1 cellular context compared by ENCODE assay signal in the genomic region with DNA sequence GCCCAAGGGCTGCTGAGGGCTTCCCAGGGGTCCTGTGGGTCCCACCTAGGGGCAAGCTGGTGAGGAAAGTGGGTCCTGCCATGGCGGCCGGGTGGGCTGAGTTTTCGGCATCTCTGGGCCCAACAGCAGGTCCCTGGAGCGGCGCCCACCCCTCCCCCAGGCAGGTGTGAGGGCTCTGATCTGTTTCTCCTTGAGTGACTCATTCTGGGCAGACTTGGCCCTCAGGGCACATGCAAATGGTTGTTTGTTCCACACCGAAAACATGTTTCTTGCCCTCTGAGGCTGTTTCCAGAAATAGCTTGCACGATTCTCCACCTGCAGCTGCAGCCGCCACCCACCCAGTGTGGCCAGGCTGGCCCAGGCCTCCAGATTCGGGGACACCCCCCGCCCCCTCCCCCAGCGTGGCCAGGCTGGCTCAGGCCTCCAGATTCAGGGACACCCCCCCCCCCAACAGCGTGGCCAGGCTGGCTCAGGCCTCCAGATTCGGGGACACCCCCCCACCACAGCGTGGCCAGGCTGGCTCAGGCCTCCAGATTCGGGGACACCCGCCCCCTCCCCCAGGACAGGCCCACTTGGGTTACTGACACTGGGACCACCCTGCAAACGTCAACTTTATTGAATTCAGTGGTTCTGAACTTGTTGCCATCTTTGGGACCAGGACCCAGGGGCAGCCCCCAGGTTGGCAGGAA.
TF ChIP-seq lines count a peak whose summit lies in the region.

No MANE protein-coding gene starts in this region.

TF ChIP-seq in GM12878, 131 proteins besides CTCF, POLR2A, EP300 and RAD21:
- TF ChIP-seq, protein P1, sequence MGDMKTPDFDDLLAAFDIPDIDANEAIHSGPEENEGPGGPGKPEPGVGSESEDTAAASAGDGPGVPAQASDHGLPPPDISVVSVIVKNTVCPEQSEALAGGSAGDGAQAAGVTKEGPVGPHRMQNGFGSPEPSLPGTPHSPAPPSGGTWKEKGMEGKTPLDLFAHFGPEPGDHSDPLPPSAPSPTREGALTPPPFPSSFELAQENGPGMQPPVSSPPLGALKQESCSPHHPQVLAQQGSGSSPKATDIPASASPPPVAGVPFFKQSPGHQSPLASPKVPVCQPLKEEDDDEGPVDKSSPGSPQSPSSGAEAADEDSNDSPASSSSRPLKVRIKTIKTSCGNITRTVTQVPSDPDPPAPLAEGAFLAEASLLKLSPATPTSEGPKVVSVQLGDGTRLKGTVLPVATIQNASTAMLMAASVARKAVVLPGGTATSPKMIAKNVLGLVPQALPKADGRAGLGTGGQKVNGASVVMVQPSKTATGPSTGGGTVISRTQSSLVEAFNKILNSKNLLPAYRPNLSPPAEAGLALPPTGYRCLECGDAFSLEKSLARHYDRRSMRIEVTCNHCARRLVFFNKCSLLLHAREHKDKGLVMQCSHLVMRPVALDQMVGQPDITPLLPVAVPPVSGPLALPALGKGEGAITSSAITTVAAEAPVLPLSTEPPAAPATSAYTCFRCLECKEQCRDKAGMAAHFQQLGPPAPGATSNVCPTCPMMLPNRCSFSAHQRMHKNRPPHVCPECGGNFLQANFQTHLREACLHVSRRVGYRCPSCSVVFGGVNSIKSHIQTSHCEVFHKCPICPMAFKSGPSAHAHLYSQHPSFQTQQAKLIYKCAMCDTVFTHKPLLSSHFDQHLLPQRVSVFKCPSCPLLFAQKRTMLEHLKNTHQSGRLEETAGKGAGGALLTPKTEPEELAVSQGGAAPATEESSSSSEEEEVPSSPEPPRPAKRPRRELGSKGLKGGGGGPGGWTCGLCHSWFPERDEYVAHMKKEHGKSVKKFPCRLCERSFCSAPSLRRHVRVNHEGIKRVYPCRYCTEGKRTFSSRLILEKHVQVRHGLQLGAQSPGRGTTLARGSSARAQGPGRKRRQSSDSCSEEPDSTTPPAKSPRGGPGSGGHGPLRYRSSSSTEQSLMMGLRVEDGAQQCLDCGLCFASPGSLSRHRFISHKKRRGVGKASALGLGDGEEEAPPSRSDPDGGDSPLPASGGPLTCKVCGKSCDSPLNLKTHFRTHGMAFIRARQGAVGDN (IDR thresholded peaks at IDR 0.05), result 0 out of 2 replicates have a peak, but pooled peaks have one; percentile 29
- TF ChIP-seq TCF12 (IDR thresholded peaks at IDR 0.05; ENCODE audit: low read depth, low read length) (0 out of 2 replicates have a peak, but pooled peaks have one; percentile 28), TCF3 (IDR thresholded peaks at IDR 0.05; ENCODE audit: borderline replicate concordance, insufficient read depth, low read depth, low read length) (peak; percentile 66; the same call in 1 of the 2 replicates), MEF2B (IDR thresholded peaks at IDR 0.05; ENCODE audit: partially characterized antibody, poor library complexity, severe bottlenecking) (peak; percentile 34)
TF ChIP-seq in GM12878: peak in this region for 4; not testable (repeated sequence) for 127.
